In the genomic region with DNA sequence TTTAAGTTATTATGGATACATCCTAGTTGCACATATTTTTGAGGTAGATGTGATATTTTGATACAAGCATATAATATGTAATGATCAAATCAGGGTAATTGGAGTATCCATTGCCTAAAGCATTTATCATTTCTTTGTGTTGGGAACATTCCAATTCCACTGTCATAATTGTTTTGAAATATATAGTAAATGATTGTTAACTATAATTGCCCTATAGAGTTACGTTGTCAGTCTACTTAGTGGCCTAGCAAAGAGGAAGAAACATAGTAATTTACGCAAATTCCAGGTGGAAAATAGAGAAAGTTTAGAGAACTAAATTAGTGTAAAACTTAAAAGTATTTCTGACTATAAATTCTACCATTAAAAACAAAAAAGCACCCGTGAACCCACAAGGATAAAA, we compare ENCODE assay signal across 12 cellular contexts.
"Had no signal": no experiment of that assay in that cellular context is flagged by ENCODE, and none has a peak within 500 bp of the region (broad histone marks: within the 10 kb centered on the region; RNA-seq: fewer than 3 reads in every experiment).

No MANE protein-coding gene starts in this region.

- H3K9me3 Mint-ChIP-seq: activated CD4-positive, alpha-beta T cell treated with anti-CD3 and anti-CD28 coated beads, Interleukin-2, amount 10 ng/mL, durations not matched to agents 24 days and 14 days; dendritic cell treated with granulocyte-macrophage colony-stimulating factor and Interleukin-4, amounts not matched to agents 40 ng/mL and 50 ng/mL, for 4 days; neural crest cell; stimulated activated memory B cell treated with anti-CD40 and anti-IgM and Interleukin-4, amounts not matched to agents 10 μg/mL and 1 μg/mL and 100 μg/mL, for 72 hours; type B pancreatic cell had no signal

- H3K9me3 ChIP-seq: adrenal gland, spleen, testis had no signal

- H3K27me3 ChIP-seq: adrenal gland, spleen, testis had no signal

- DNase-seq: activated CD8-positive, alpha-beta memory T cell treated with anti-CD3 and anti-CD28 coated beads for 24 hours; T1000; testis had no signal

- H3K27ac ChIP-seq: adrenal gland, testis had no signal

- H3K4me3 ChIP-seq: adrenal gland, lung, spleen, testis had no signal

- H3K4me1 Mint-ChIP-seq: neural crest cell had no signal

- H3K4me1 ChIP-seq: testis had no signal

- H3K27ac Mint-ChIP-seq: dendritic cell treated with granulocyte-macrophage colony-stimulating factor and Interleukin-4, amounts not matched to agents 40 ng/mL and 50 ng/mL, for 4 days; mesothelial cell of epicardium; type B pancreatic cell had no signal

- H3K27me3 Mint-ChIP-seq: activated CD4-positive, alpha-beta T cell treated with anti-CD3 and anti-CD28 coated beads, Interleukin-2, amount 10 ng/mL, durations not matched to agents 24 days and 14 days; dendritic cell treated with granulocyte-macrophage colony-stimulating factor and Interleukin-4, amounts not matched to agents 40 ng/mL and 50 ng/mL, for 4 days; stimulated activated memory B cell treated with anti-CD40 and anti-IgM and Interleukin-4, amounts not matched to agents 10 μg/mL and 1 μg/mL and 100 μg/mL, for 72 hours; type B pancreatic cell had no signal

- H3K4me3 Mint-ChIP-seq: activated CD4-positive, alpha-beta T cell treated with anti-CD3 and anti-CD28 coated beads, Interleukin-2, amount 10 ng/mL, durations not matched to agents 24 days and 14 days; dendritic cell treated with granulocyte-macrophage colony-stimulating factor and Interleukin-4, amounts not matched to agents 40 ng/mL and 50 ng/mL, for 4 days; mesothelial cell of epicardium; neural crest cell; stimulated activated memory B cell treated with anti-CD40 and anti-IgM and Interleukin-4, amounts not matched to agents 10 μg/mL and 1 μg/mL and 100 μg/mL, for 72 hours; type B pancreatic cell had no signal
